1 cellular context compared by ENCODE assay signal in genomic region chr19:17867087-17867486, GRCh38.
TF ChIP-seq lines count a peak whose summit lies in the region.

No MANE protein-coding gene starts in this region.

TF ChIP-seq in SK-N-SH treated with all-trans-retinoic acid at 6 μM for 48 hours, 23 proteins besides CTCF, POLR2A, EP300 and RAD21 (continued from another document):
- no peak for TF ChIP-seq POU6F1 (CRISPR knock-in tag; IDR thresholded peaks at IDR 0.05; ENCODE audit: borderline replicate concordance, low read depth)
